In the genomic region with DNA sequence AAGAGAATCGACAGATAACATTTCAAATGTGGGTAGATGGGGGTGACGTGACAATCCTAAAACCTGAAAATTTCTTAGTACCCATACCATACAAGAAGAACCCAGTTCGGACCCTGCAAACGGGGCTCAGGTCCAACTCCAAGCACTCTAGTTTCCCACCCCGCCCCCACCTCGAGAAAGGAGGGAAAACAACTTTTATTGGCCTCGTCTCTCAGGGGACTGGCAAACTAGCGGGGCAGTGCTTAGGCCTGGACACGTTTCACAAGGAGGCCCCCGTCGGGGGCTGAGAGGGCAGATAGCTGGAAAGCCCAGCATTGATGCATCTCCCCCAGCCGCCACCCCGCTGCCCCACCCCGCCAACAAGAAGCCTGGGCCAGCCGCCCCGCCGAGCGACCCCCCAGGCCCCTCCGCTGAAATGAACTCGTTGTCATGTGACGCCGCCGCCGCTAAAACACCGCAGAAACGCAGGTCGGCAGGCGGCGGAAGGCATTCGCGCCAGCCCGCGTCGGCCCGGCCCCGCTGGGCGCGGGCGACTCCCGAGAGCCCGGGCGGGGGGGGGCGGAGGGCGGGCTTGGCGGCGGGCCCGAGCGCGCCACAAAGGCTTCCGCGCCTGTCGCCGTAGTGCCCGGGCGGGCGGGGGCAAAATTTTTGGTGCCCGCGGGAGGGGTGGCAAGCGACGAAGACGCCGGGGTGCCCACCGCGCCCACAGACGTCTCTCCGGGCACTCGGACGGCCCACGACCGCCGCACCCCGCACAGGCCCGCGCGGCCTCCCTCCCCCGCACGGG, we compare ENCODE assay signal across 8 cellular contexts. TPM values are rescaled to one million over a fixed set of nuclear protein-coding genes. Genes with fewer than 3 reads are reported as not detected.
DNase-seq lines count a peak whose midpoint lies in the region; ATAC-seq and TF ChIP-seq lines count a peak whose summit lies in the region.

No MANE protein-coding gene starts in this region.

- H3K4me3 ChIP-seq in duodenal mucosa (ENCODE audit: low read depth in 1 of 2, low read length in 2 of 2) (peak overlapping the region; percentile 80 to 93), lower lobe of right lung (peak overlapping the region; percentile 71)

- intact Hi-C loops in activated CD8-positive, alpha-beta T cell treated with anti-CD3 and anti-CD28 coated beads for 36 hours (cut with micrococcal nuclease), result loop anchor here (2.0 to 5.0 kb wide), 5 partner anchors 67 to 674 kb away; partner anchors contain the start of genes NCK1 and SLC35G2
- intact Hi-C loops in lower lobe of right lung (cut with DNase I), result no loop called here

- H3K27me3 ChIP-seq in duodenal mucosa (ENCODE audit: control insufficient read depth in 1 of 2, insufficient read depth in 2 of 2, low read length in 2 of 2), result no peaks in the 10 kb centered on the region
- H3K27me3 ChIP-seq in lower lobe of right lung (ENCODE audit: low read depth), result no peaks in the 10 kb centered on the region

- H3K9me3 Mint-ChIP-seq in activated CD8-positive, alpha-beta T cell treated with anti-CD3 and anti-CD28 coated beads for 36 hours, result no peaks in the 10 kb centered on the region

- H3K9me3 ChIP-seq in duodenal mucosa (ENCODE audit: control insufficient read depth in 1 of 2, low read length in 2 of 2) (no peaks in the 10 kb centered on the region), lower lobe of right lung (no peaks in the 10 kb centered on the region)

- H3K4me1 ChIP-seq in duodenal mucosa (ENCODE audit: control insufficient read depth in 1 of 2, insufficient read depth in 2 of 2, low read length in 2 of 2) (peaks cover 22 to 27% of the 10 kb centered on the region in 2 donors), lower lobe of right lung (peaks cover 39% of the 10 kb centered on the region)

- peak overlapping the region; percentile 82 for H3K4me3 Mint-ChIP-seq in activated CD8-positive, alpha-beta T cell treated with anti-CD3 and anti-CD28 coated beads for 36 hours

- ATAC-seq in GM18868 (IDR thresholded peaks at IDR 0.05; ENCODE audit: unreplicated experiment) (peak; percentile 9), HG03354 (IDR thresholded peaks at IDR 0.05; ENCODE audit: poor library complexity, severe bottlenecking, unreplicated experiment) (peak; percentile 20), lower lobe of right lung (peak; percentile 55 to 67), GM18520 (IDR thresholded peaks at IDR 0.05; ENCODE audit: unreplicated experiment) (no peak)
- peak; percentile 5 for ATAC-seq in activated CD8-positive, alpha-beta T cell treated with anti-CD3 and anti-CD28 coated beads for 36 hours

- DNase-seq in NCI-H82 (lab: John Stamatoyannopoulos, UW) (peak; percentile 94), lower lobe of right lung (peak; percentile 82)
- peak; percentile 67 for DNase-seq in activated CD8-positive, alpha-beta T cell treated with anti-CD3 and anti-CD28 coated beads for 36 hours
- DNase-seq in stimulated activated CD4-positive, alpha-beta T cell treated with anti-CD3 and anti-CD28 coated beads, TNF-alpha, amount 100 ng/mL, for 24 hours (ENCODE audit: low read depth in 3 of 3), result peak; percentile 38 to 58 (median 43)

- no peaks in the 10 kb centered on the region for H3K36me3 ChIP-seq in duodenal mucosa (ENCODE audit: control insufficient read depth in 1 of 2, insufficient read depth in 2 of 2, low read length in 2 of 2)
- no peaks in the 10 kb centered on the region for H3K36me3 ChIP-seq in lower lobe of right lung

- H3K9ac ChIP-seq in duodenal mucosa (ENCODE audit: low read depth in 1 of 2, low read length in 2 of 2), result peak overlapping the region; percentile 76 to 79

- H3K27ac Mint-ChIP-seq in activated CD8-positive, alpha-beta T cell treated with anti-CD3 and anti-CD28 coated beads for 36 hours, result peak overlapping the region; percentile 98

- POLR2A ChIA-PET in activated CD8-positive, alpha-beta T cell treated with anti-CD3 and anti-CD28 coated beads for 36 hours (lab: Charles Lee), result interaction anchor here (0.8 to 3.2 kb wide), 10 partner anchors 12 to 556 kb away, joined by 3 to 37 read pairs (median 6); partner anchors contain the start of genes MSL2 and NCK1

- H3K27ac ChIP-seq in duodenal mucosa (ENCODE audit: low read depth, low read length) (peak overlapping the region; percentile 92), lower lobe of right lung (peak overlapping the region; percentile 96)

- CTCF ChIA-PET in activated CD8-positive, alpha-beta T cell treated with anti-CD3 and anti-CD28 coated beads for 36 hours (lab: Charles Lee), result interaction anchor here (1.0 to 9.6 kb wide), 29 partner anchors 9 to 680 kb away, joined by 3 to 167 read pairs (median 6); partner anchors contain the start of genes MSL2 and NCK1

- H3K36me3 Mint-ChIP-seq in activated CD8-positive, alpha-beta T cell treated with anti-CD3 and anti-CD28 coated beads for 36 hours (ENCODE audit: low read depth), result peaks cover 8% of the 10 kb centered on the region

- peaks cover 40% of the 10 kb centered on the region for H3K4me1 Mint-ChIP-seq in activated CD8-positive, alpha-beta T cell treated with anti-CD3 and anti-CD28 coated beads for 36 hours (ENCODE audit: low read depth)

- H3K27me3 Mint-ChIP-seq in activated CD8-positive, alpha-beta T cell treated with anti-CD3 and anti-CD28 coated beads for 36 hours, result no peaks in the 10 kb centered on the region

- no peak for TF ChIP-seq CTCF in activated CD8-positive, alpha-beta T cell treated with anti-CD3 and anti-CD28 coated beads for 36 hours (IDR thresholded peaks at IDR 0.05)
- TF ChIP-seq CTCF in lower lobe of right lung (IDR thresholded peaks at IDR 0.05), result no peak

RNA-seq across cellular contexts. Expression of gene STAG1, which starts 0.7 kb away (rescaled TPM):
- total RNA-seq in activated CD8-positive, alpha-beta T cell treated with anti-CD3 and anti-CD28 coated beads for 36 hours, result 10 to 100 TPM; 32.5 to 32.8 TPM
- 41.3 TPM for total RNA-seq in lower lobe of right lung

Comparison
In these comparisons a context has a peak if more than half of its experiments do, and no peak if none do; other contexts are left out.
1. DNase-seq: peak in every context shown above with its lines; median percentile 94 in NCI-H82; 82 in lower lobe of right lung; 67 in activated CD8-positive, alpha-beta T cell treated with anti-CD3 and anti-CD28 coated beads for 36 hours; 43 in stimulated activated CD4-positive, alpha-beta T cell treated with anti-CD3 and anti-CD28 coated beads, TNF-alpha, amount 100 ng/mL, for 24 hours.